In genomic region chr11:59175104-59175503, GRCh38 we compare ENCODE assay signal across 2 cellular contexts.
TF ChIP-seq lines count a peak whose summit lies in the region.

No MANE protein-coding gene starts in this region.

TF ChIP-seq in GM23338, 12 proteins besides CTCF, POLR2A, EP300 and RAD21:
- TF ChIP-seq EZH2 (IDR thresholded peaks at IDR 0.05; ENCODE audit: low read depth, unreplicated experiment) (no peak), JUNB (IDR thresholded peaks at IDR 0.05; ENCODE audit: unreplicated experiment) (no peak), NANOG (IDR thresholded peaks at IDR 0.05; ENCODE audit: borderline replicate concordance) (no peak), ZNF331 (CRISPR knock-in tag; IDR thresholded peaks at IDR 0.05; ENCODE audit: low read depth) (no peak), EZH2phosphoT487 (IDR thresholded peaks at IDR 0.05; ENCODE audit: unreplicated experiment) (no peak), CREB1 (CRISPR knock-in tag; IDR thresholded peaks at IDR 0.05; ENCODE audit: low read depth) (no peak), STAT1 (IDR thresholded peaks at IDR 0.05; ENCODE audit: unreplicated experiment) (no peak), ZNF114 (CRISPR knock-in tag; IDR thresholded peaks at IDR 0.05) (no peak), POLR2AphosphoS5 (IDR thresholded peaks at IDR 0.05; ENCODE audit: low read depth) (no peak)
- TF ChIP-seq, protein P1, sequence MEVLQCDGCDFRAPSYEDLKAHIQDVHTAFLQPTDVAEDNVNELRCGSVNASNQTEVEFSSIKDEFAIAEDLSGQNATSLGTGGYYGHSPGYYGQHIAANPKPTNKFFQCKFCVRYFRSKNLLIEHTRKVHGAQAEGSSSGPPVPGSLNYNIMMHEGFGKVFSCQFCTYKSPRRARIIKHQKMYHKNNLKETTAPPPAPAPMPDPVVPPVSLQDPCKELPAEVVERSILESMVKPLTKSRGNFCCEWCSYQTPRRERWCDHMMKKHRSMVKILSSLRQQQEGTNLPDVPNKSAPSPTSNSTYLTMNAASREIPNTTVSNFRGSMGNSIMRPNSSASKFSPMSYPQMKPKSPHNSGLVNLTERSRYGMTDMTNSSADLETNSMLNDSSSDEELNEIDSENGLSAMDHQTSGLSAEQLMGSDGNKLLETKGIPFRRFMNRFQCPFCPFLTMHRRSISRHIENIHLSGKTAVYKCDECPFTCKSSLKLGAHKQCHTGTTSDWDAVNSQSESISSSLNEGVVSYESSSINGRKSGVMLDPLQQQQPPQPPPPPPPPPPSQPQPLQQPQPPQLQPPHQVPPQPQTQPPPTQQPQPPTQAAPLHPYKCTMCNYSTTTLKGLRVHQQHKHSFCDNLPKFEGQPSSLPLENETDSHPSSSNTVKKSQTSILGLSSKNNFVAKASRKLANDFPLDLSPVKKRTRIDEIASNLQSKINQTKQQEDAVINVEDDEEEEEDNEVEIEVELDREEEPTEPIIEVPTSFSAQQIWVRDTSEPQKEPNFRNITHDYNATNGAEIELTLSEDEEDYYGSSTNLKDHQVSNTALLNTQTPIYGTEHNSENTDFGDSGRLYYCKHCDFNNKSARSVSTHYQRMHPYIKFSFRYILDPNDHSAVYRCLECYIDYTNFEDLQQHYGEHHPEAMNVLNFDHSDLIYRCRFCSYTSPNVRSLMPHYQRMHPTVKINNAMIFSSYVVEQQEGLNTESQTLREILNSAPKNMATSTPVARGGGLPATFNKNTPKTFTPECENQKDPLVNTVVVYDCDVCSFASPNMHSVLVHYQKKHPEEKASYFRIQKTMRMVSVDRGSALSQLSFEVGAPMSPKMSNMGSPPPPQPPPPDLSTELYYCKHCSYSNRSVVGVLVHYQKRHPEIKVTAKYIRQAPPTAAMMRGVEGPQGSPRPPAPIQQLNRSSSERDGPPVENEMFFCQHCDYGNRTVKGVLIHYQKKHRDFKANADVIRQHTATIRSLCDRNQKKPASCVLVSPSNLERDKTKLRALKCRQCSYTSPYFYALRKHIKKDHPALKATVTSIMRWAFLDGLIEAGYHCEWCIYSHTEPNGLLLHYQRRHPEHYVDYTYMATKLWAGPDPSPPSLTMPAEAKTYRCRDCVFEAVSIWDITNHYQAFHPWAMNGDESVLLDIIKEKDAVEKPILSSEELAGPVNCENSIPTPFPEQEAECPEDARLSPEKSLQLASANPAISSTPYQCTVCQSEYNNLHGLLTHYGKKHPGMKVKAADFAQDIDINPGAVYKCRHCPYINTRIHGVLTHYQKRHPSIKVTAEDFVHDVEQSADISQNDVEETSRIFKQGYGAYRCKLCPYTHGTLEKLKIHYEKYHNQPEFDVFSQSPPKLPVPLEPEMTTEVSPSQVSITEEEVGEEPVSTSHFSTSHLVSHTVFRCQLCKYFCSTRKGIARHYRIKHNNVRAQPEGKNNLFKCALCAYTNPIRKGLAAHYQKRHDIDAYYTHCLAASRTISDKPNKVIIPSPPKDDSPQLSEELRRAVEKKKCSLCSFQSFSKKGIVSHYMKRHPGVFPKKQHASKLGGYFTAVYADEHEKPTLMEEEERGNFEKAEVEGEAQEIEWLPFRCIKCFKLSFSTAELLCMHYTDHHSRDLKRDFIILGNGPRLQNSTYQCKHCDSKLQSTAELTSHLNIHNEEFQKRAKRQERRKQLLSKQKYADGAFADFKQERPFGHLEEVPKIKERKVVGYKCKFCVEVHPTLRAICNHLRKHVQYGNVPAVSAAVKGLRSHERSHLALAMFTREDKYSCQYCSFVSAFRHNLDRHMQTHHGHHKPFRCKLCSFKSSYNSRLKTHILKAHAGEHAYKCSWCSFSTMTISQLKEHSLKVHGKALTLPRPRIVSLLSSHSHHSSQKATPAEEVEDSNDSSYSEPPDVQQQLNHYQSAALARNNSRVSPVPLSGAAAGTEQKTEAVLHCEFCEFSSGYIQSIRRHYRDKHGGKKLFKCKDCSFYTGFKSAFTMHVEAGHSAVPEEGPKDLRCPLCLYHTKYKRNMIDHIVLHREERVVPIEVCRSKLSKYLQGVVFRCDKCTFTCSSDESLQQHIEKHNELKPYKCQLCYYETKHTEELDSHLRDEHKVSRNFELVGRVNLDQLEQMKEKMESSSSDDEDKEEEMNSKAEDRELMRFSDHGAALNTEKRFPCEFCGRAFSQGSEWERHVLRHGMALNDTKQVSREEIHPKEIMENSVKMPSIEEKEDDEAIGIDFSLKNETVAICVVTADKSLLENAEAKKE (CRISPR knock-in tag; IDR thresholded peaks at IDR 0.05) = no peak
- TF ChIP-seq, protein P2, sequence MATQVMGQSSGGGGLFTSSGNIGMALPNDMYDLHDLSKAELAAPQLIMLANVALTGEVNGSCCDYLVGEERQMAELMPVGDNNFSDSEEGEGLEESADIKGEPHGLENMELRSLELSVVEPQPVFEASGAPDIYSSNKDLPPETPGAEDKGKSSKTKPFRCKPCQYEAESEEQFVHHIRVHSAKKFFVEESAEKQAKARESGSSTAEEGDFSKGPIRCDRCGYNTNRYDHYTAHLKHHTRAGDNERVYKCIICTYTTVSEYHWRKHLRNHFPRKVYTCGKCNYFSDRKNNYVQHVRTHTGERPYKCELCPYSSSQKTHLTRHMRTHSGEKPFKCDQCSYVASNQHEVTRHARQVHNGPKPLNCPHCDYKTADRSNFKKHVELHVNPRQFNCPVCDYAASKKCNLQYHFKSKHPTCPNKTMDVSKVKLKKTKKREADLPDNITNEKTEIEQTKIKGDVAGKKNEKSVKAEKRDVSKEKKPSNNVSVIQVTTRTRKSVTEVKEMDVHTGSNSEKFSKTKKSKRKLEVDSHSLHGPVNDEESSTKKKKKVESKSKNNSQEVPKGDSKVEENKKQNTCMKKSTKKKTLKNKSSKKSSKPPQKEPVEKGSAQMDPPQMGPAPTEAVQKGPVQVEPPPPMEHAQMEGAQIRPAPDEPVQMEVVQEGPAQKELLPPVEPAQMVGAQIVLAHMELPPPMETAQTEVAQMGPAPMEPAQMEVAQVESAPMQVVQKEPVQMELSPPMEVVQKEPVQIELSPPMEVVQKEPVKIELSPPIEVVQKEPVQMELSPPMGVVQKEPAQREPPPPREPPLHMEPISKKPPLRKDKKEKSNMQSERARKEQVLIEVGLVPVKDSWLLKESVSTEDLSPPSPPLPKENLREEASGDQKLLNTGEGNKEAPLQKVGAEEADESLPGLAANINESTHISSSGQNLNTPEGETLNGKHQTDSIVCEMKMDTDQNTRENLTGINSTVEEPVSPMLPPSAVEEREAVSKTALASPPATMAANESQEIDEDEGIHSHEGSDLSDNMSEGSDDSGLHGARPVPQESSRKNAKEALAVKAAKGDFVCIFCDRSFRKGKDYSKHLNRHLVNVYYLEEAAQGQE (IDR thresholded peaks at IDR 0.05; ENCODE audit: unreplicated experiment) = no peak

TF ChIP-seq in GM12878, 131 proteins besides CTCF, POLR2A, EP300 and RAD21:
- TF ChIP-seq RB1 (IDR thresholded peaks at IDR 0.05; ENCODE audit: borderline replicate concordance) = no peak
- TF ChIP-seq POLR2AphosphoS2 (IDR thresholded peaks at IDR 0.05; ENCODE audit: low read depth, low read length) = peak; percentile 50; the same call in 1 of the 2 replicates
- TF ChIP-seq MEF2B (IDR thresholded peaks at IDR 0.05; ENCODE audit: partially characterized antibody, poor library complexity, severe bottlenecking) = peak; percentile 75
- TF ChIP-seq SMAD1 (IDR thresholded peaks at IDR 0.05; ENCODE audit: low read depth, partially characterized antibody) = no peak
- TF ChIP-seq CBX5 (IDR thresholded peaks at IDR 0.05; ENCODE audit: low read depth) = no peak
- no peak for TF ChIP-seq MLLT1 (IDR thresholded peaks at IDR 0.05)
- TF ChIP-seq BACH1 (IDR thresholded peaks at IDR 0.05; ENCODE audit: borderline replicate concordance) = no peak
- TF ChIP-seq, protein P3, sequence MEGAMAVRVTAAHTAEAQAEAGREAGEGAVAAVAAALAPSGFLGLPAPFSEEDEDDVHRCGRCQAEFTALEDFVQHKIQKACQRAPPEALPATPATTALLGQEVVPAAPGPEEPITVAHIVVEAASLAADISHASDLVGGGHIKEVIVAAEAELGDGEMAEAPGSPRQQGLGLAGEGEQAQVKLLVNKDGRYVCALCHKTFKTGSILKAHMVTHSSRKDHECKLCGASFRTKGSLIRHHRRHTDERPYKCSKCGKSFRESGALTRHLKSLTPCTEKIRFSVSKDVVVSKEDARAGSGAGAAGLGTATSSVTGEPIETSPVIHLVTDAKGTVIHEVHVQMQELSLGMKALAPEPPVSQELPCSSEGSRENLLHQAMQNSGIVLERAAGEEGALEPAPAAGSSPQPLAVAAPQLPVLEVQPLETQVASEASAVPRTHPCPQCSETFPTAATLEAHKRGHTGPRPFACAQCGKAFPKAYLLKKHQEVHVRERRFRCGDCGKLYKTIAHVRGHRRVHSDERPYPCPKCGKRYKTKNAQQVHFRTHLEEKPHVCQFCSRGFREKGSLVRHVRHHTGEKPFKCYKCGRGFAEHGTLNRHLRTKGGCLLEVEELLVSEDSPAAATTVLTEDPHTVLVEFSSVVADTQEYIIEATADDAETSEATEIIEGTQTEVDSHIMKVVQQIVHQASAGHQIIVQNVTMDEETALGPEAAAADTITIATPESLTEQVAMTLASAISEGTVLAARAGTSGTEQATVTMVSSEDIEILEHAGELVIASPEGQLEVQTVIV (IDR thresholded peaks at IDR 0.05; ENCODE audit: borderline replicate concordance, partially characterized antibody) = no peak
- TF ChIP-seq JUND (IDR thresholded peaks at IDR 0.05; ENCODE audit: low read depth, low read length) = no peak
- TF ChIP-seq POLR2AphosphoS5 (IDR thresholded peaks at IDR 0.05; ENCODE audit: low read length) = peak; percentile 13
